Comparison of ENCODE assay signal across 8 cellular contexts in genomic region chr19:6109947-6110346, GRCh38. TPM values are rescaled to one million over a fixed set of nuclear protein-coding genes. Genes with fewer than 3 reads are reported as not detected.
DNase-seq lines count a peak whose midpoint lies in the region; ATAC-seq and TF ChIP-seq lines count a peak whose summit lies in the region.

No MANE protein-coding gene starts in this region.

- H3K27ac Mint-ChIP-seq in MCF 10A (ENCODE audit: low read depth, unreplicated experiment): peak overlapping the region; percentile 95

- WGBS in mesodermal cell (ENCODE audit: insufficient coverage in 2 of 2), 2 experiments: 2 to 4% methylated on average over 13 to 24 of the region's 38 CpGs

- H3K27ac ChIP-seq in mesodermal cell (ENCODE audit: low read depth, low read length, severe bottlenecking): no peak overlapping the region
- peak overlapping the region; percentile 80 for H3K27ac ChIP-seq in vagina

- CTCF ChIA-PET in MCF 10A (lab: Yijun Ruan, JAX): no interaction called here

- peaks cover 33% of the 10 kb centered on the region for H3K4me1 Mint-ChIP-seq in MCF 10A (ENCODE audit: insufficient read depth, unreplicated experiment)

- ATAC-seq in Right ventricle myocardium superior (ENCODE audit: poor library complexity) (no peak), HG02610 (IDR thresholded peaks at IDR 0.05; ENCODE audit: unreplicated experiment) (no peak), HG03139 (IDR thresholded peaks at IDR 0.05; ENCODE audit: unreplicated experiment) (no peak)

- BruUV-seq in MCF 10A (replicated peaks; lab: Mats Ljungman, UMichigan): no TSS peak

- peak overlapping the region; percentile 88 for H3K4me3 Mint-ChIP-seq in MCF 10A (ENCODE audit: unreplicated experiment)

- peaks cover 9% of the 10 kb centered on the region for H3K4me1 ChIP-seq in mesodermal cell (ENCODE audit: control insufficient read depth, insufficient read depth, low read length, poor library complexity, severe bottlenecking)
- peaks cover 21% of the 10 kb centered on the region for H3K4me1 ChIP-seq in vagina

- H3K27me3 Mint-ChIP-seq in MCF 10A (ENCODE audit: insufficient read depth, unreplicated experiment): no peaks in the 10 kb centered on the region

- TF ChIP-seq CTCF in MCF 10A (IDR thresholded peaks at IDR 0.05; ENCODE audit: unreplicated experiment): no peak
- no peak for TF ChIP-seq CTCF in vagina (IDR thresholded peaks at IDR 0.05)

- intact Hi-C loops in Right ventricle myocardium superior (cut with DNase I) (loop anchor here (5.0 kb wide), 1 partner anchor 53 kb away; no protein-coding TSS in a partner anchor), cardiac septum (cut with DNase I) (loop anchor here (2.0 kb wide), 1 partner anchor 55 kb away; no protein-coding TSS in a partner anchor), MCF 10A (cut with micrococcal nuclease) (loop anchor here (1.0 kb wide), 1 partner anchor 53 kb away; no protein-coding TSS in a partner anchor), vagina (cut with DNase I) (loop anchor here (5.0 kb wide), 1 partner anchor 53 kb away; no protein-coding TSS in a partner anchor)

- no peaks in the 10 kb centered on the region for H3K9me3 ChIP-seq in mesodermal cell (ENCODE audit: control insufficient read depth, low read length)
- no peaks in the 10 kb centered on the region for H3K9me3 ChIP-seq in vagina

- POLR2A ChIA-PET in MCF 10A (lab: Yijun Ruan, JAX): interaction anchor here (3.5 kb wide), 1 partner anchor 34 kb away, joined by 20 read pairs; no protein-coding TSS in a partner anchor

- H3K4me3 ChIP-seq in mesodermal cell (ENCODE audit: extremely low read depth, insufficient read depth, low read length, poor library complexity, severe bottlenecking) (peak overlapping the region; percentile 53), vagina (peak overlapping the region; percentile 64 to 88)

- no peaks in the 10 kb centered on the region for H3K9me3 Mint-ChIP-seq in MCF 10A (ENCODE audit: unreplicated experiment)

- H3K27me3 ChIP-seq in vagina: no peaks in the 10 kb centered on the region

- in situ Hi-C loops in KBM-7 (cut with MboI; ENCODE audit: low pct_unique_long_range_greater_than_20kb, low sequenced_read_pairs): no loop called here

- peak; percentile 47 for DNase-seq in Right ventricle myocardium superior
- no peak for DNase-seq in cardiac septum (ENCODE audit: low spot score)
- DNase-seq in MCF 10A (ENCODE audit: unreplicated experiment): no peak
- DNase-seq in vagina (ENCODE audit: extremely low spot score in 2 of 2): no peak
- no peak for DNase-seq in KBM-7

- TF ChIP-seq POLR2A in vagina (IDR thresholded peaks at IDR 0.05): no peak

- H3K36me3 ChIP-seq in mesodermal cell (ENCODE audit: control insufficient read depth, insufficient read depth, low read length) (no peaks in the 10 kb centered on the region), vagina (no peaks in the 10 kb centered on the region)

- peaks cover 12% of the 10 kb centered on the region for H3K36me3 Mint-ChIP-seq in MCF 10A (ENCODE audit: insufficient read depth, unreplicated experiment)

RNA-seq across cellular contexts. Expression of gene RFX2, which starts 0.4 kb away (rescaled TPM):
- total RNA-seq in Right ventricle myocardium superior (8.3 TPM), cardiac septum (4.0 TPM), MCF 10A (2022) (9.9 and 10.7 TPM in 2 replicates), vagina (12.0 TPM)
- polyA plus RNA-seq in mesodermal cell (2013, experiment 1 of 2): 7.6 TPM
- 5.1 TPM for polyA plus RNA-seq in mesodermal cell (2013, experiment 2 of 2)

RNA-seq across cellular contexts. Expression of gene ACSBG2, which starts 25.5 kb away (rescaled TPM):
- total RNA-seq in Right ventricle myocardium superior: not detected
- not detected for total RNA-seq in cardiac septum
- not detected in 2 replicates for total RNA-seq in MCF 10A (2022)
- polyA plus RNA-seq in mesodermal cell (2013, experiment 1 of 2): not detected
- polyA plus RNA-seq in mesodermal cell (2013, experiment 2 of 2): not detected
- not detected for total RNA-seq in vagina
